ENCODE assay signal across 8 cellular contexts in genomic region chr5:80407735-80408474, GRCh38. TPM values are rescaled to one million over a fixed set of nuclear protein-coding genes. Genes with fewer than 3 reads are reported as not detected.
A peak's percentile ranks its signal among the peaks of the same experiment; 100 is the strongest.
DNase-seq lines count a peak whose midpoint lies in the region; ATAC-seq and TF ChIP-seq lines count a peak whose summit lies in the region.

Gene ZFYVE16 (plus strand): TSS chr5:80408064. CDS start chr5:80434148, 26,084 bp downstream.

- TF ChIP-seq CTCF in omental fat pad (IDR thresholded peaks at IDR 0.05) (no peak), testis (IDR thresholded peaks at IDR 0.05) (no peak)

- H3K4me1 Mint-ChIP-seq in activated naive CD8-positive, alpha-beta T cell (ENCODE audit: low read depth), result peaks cover 26% of the 10 kb centered on the region

- intact Hi-C loops in testis (cut with DNase I; ENCODE audit: low total_unique reads), result no loop called here

- peak within 1 kb of the TSS; percentile 98 for H3K27ac Mint-ChIP-seq in activated naive CD8-positive, alpha-beta T cell

- TF ChIP-seq POLR2A in testis (IDR thresholded peaks at IDR 0.05), result peak; percentile 60

- H3K9me3 Mint-ChIP-seq in activated naive CD8-positive, alpha-beta T cell (ENCODE audit: low read depth), result no peaks in the 10 kb centered on the region

- H3K4me3 Mint-ChIP-seq in activated naive CD8-positive, alpha-beta T cell, result peak within 1 kb of the TSS; percentile 97

- H3K9me3 ChIP-seq in testis, result no peaks in the 10 kb centered on the region

- DNase-seq in NCI-H1092 (lab: John Stamatoyannopoulos, UW) (peak; percentile 93), glomerular visceral epithelial cell (ENCODE audit: extremely low spot score) (peak; percentile 99), omental fat pad (ENCODE audit: low spot score) (peak; percentile 88), testis (peak; percentile 98)

- 0% methylated on average over 3 to 48 of the region's 64 CpGs for WGBS in testis, 2 donors

- no peaks in the 10 kb centered on the region for H3K36me3 ChIP-seq in testis (ENCODE audit: low read depth, missing control alignments)

- H3K27me3 ChIP-seq in testis, result no peaks in the 10 kb centered on the region

- H3K36me3 Mint-ChIP-seq in activated naive CD8-positive, alpha-beta T cell, result no peaks in the 10 kb centered on the region

- H3K4me1 ChIP-seq in testis, result peaks cover 18% of the 10 kb centered on the region

- ATAC-seq in HG02610 (IDR thresholded peaks at IDR 0.05; ENCODE audit: unreplicated experiment), result peak; percentile 83
- peak; percentile 93 for ATAC-seq in SK-N-SH treated with all-trans-retinoic acid at 6 μM for 48 hours
- peak; percentile 100 for ATAC-seq in omental fat pad (ENCODE audit: low FRiP score)

- H3K4me3 ChIP-seq in GM08714 (ENCODE audit: low read length) (peak within 1 kb of the TSS; percentile 78), testis (peak within 1 kb of the TSS; percentile 85 to 93)

- H3K27me3 Mint-ChIP-seq in activated naive CD8-positive, alpha-beta T cell, result no peaks in the 10 kb centered on the region

- peak within 1 kb of the TSS; percentile 95 to 97 for H3K27ac ChIP-seq in testis

TF ChIP-seq in SK-N-SH treated with all-trans-retinoic acid at 6 μM for 48 hours, 23 proteins besides CTCF, POLR2A, EP300 and RAD21:
- 0 out of 2 replicates have a peak, but pooled peaks have one; percentile 35 for TF ChIP-seq ZFP3 (CRISPR knock-in tag; IDR thresholded peaks at IDR 0.05)
- TF ChIP-seq PATZ1 (CRISPR knock-in tag; IDR thresholded peaks at IDR 0.05; ENCODE audit: borderline replicate concordance), result peak; percentile 84; the same call in 1 of the 2 replicates
- TF ChIP-seq CSDC2 (CRISPR knock-in tag; IDR thresholded peaks at IDR 0.05), result no peak

RNA-seq across cellular contexts. Expression of gene ZFYVE16, which starts in this region (rescaled TPM):
- total RNA-seq in omental fat pad (10 to 100 TPM; 24.2 to 71.2 (median 30.5) TPM), testis (10 to 100 TPM; 50.0 to 52.7 TPM)
- polyA plus RNA-seq in testis (ENCODE audit: insufficient read depth, low read depth, low replicate concordance), result 16.3 TPM

Comparison
In these comparisons a context has a peak if more than half of its experiments do, and no peak if none do; other contexts are left out.
1. Peak in every context shown above with its lines: DNase-seq, ATAC-seq, H3K4me3 ChIP-seq and H3K27ac ChIP-seq.